In genomic region chr6:44650495-44650894, GRCh38 we compare ENCODE assay signal across 29 cellular contexts.
"Had no signal": no experiment of that assay in that cellular context is flagged by ENCODE, and none has a peak within 500 bp of the region (broad histone marks: within the 10 kb centered on the region; RNA-seq: fewer than 3 reads in every experiment).

No MANE protein-coding gene starts in this region.

- H3K79me2 ChIP-seq: parathyroid adenoma had no signal

- ATAC-seq: activated CD4-positive, alpha-beta T cell treated with anti-CD3 and anti-CD28 coated beads for 36 hours; left lobe of liver; lower lobe of right lung; naive thymus-derived CD8-positive, alpha-beta T cell; psoas muscle; stimulated activated naive B cell treated with anti-CD40 and anti-IgM and Interleukin-4, amounts not matched to agents 10 μg/mL and 1 μg/mL and 100 μg/mL, for 72 hours had no signal

- H3K36me3 Mint-ChIP-seq: brain; naive thymus-derived CD8-positive, alpha-beta T cell; stimulated activated naive B cell treated with anti-CD40 and anti-IgM and Interleukin-4, amounts not matched to agents 10 μg/mL and 1 μg/mL and 100 μg/mL, for 72 hours had no signal

- H3K4me3 ChIP-seq: cardiac muscle cell, colonic mucosa, esophagus squamous epithelium, lower lobe of right lung, psoas muscle, smooth muscle cell, stomach, tibial artery had no signal

- DNase-seq: activated CD4-positive, alpha-beta T cell treated with anti-CD3 and anti-CD28 coated beads for 36 hours; activated CD4-positive, CD25-positive, alpha-beta regulatory T cell; activated effector memory CD4-positive, alpha-beta T cell treated with Interleukin-2 at 50 U/mL for 16 hours; activated naive CD4-positive, alpha-beta T cell treated with Interleukin-2 at 50 U/mL for 16 hours; activated T-cell treated with anti-CD3 and anti-CD28 coated beads for 4 hours; anterior cingulate cortex; cerebellar nuclear complex; colonic mucosa; effector CD8-positive, alpha-beta T cell; esophagus squamous epithelium; foreskin melanocyte; lower lobe of right lung; naive thymus-derived CD8-positive, alpha-beta T cell; nucleus accumbens; psoas muscle; stimulated activated CD4-positive, alpha-beta T cell treated with anti-CD3 and anti-CD28 coated beads, Interleukin-1b, Interleukin-23, amount 100 ng/mL, for 48 hours; stimulated activated CD4-positive, alpha-beta T cell treated with anti-CD3 and anti-CD28 coated beads, Interleukin-4, amount 100 ng/mL, for 4 hours; stimulated activated naive B cell treated with anti-CD40 and anti-IgM and Interleukin-4, amounts not matched to agents 10 μg/mL and 1 μg/mL and 100 μg/mL, for 72 hours; stomach had no signal

- H3K27me3 ChIP-seq: cardiac muscle cell, colonic mucosa, stomach had no signal

- H3K4me1 ChIP-seq: colonic mucosa, psoas muscle had no signal

- H3K9me3 Mint-ChIP-seq: stimulated activated naive B cell treated with anti-CD40 and anti-IgM and Interleukin-4, amounts not matched to agents 10 μg/mL and 1 μg/mL and 100 μg/mL, for 72 hours had no signal

- H3K9me3 ChIP-seq: colonic mucosa, esophagus squamous epithelium, lower lobe of right lung, psoas muscle, stomach, tibial artery had no signal

- H2AFZ ChIP-seq: parathyroid adenoma had no signal

- H3K9ac ChIP-seq: parathyroid adenoma had no signal

- H3K4me3 Mint-ChIP-seq: activated CD4-positive, alpha-beta T cell treated with anti-CD3 and anti-CD28 coated beads for 36 hours; activated naive CD8-positive, alpha-beta T cell; naive thymus-derived CD8-positive, alpha-beta T cell; neural crest cell; stimulated activated naive B cell treated with anti-CD40 and anti-IgM and Interleukin-4, amounts not matched to agents 10 μg/mL and 1 μg/mL and 100 μg/mL, for 72 hours had no signal

- H3K4me2 ChIP-seq: smooth muscle cell had no signal

- H3K27ac ChIP-seq: cardiac muscle cell, colonic mucosa, epithelial cell of prostate, esophagus squamous epithelium, lower lobe of right lung, parathyroid adenoma, psoas muscle, stomach, tibial artery had no signal

- H3K36me3 ChIP-seq: cardiac muscle cell, colonic mucosa, esophagus squamous epithelium, lower lobe of right lung, stomach, tibial artery had no signal

- FAIRE-seq: endometrium had no signal
